In the genomic region with DNA sequence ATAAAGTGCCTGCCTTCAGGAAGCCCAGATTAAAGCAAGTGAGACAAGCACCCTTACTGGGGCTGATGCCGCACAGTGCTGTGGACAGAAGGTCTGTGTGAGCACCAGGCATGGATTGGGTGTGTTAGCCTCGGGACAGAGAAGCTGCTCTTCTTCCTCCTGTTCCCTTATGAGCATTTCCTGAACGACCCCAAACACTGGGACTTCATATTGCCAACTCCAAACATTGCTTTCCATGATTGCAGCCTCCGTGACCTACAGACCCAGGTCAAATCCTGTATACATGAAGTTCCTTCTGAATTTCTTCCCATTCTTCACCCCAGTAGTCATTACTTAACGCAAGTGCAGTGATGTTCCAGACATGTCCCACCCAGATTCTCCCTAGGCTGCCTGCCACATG, we compare ENCODE assay signal across 35 cellular contexts.
"Had no signal": no experiment of that assay in that cellular context is flagged by ENCODE, and none has a peak within 500 bp of the region (broad histone marks: within the 10 kb centered on the region; RNA-seq: fewer than 3 reads in every experiment).

No MANE protein-coding gene starts in this region.

- H3K4me3 ChIP-seq: adrenal gland, body of pancreas, breast epithelium had no signal

- H3K9me3 Mint-ChIP-seq: activated B cell treated with CpG ODN at 0.5 μM for 24 hours; activated CD4-positive, alpha-beta memory T cell treated with anti-CD3 and anti-CD28 coated beads for 36 hours; activated CD8-positive, alpha-beta T cell treated with anti-CD3 and anti-CD28 coated beads for 36 hours; activated naive CD4-positive, alpha-beta T cell treated with anti-CD3 and anti-CD28 coated beads for 36 hours; activated naive CD4-positive, alpha-beta T cell treated with anti-CD3 and anti-CD28 coated beads, Interleukin-2, amount 50 U/mL, for 72 hours; activated naive CD8-positive, alpha-beta T cell treated with anti-CD3 and anti-CD28 coated beads for 36 hours; activated T-cell treated with anti-CD3 and anti-CD28 coated beads, Interleukin-2, amount 50 U/mL, for 4 hours; activated T-cell treated with anti-CD3 and anti-CD28 coated beads, Interleukin-2, amount 50 U/mL, for 72 hours; activated T-helper 1 cell treated with anti-CD3 and anti-CD28 coated beads, Interleukin-12 subunit alpha, Interleukin-12 subunit beta, Interleukin-2, Interleukin-4 antibody, amounts not matched to agents 30 ng/mL and 10 ng/mL and 1 ng/mL, durations not matched to agents 14 hours and 24 hours and 36 hours; T-helper 1 cell treated with Interleukin-12 subunit alpha and Interleukin-12 subunit beta and Interleukin-4 antibody, amounts not matched to agents 30 μg/mL and 1 μg/mL, for 36 hours; T-helper 2 cell treated with Interferon-gamma antibody and Interleukin-4, amounts not matched to agents 5 μg/mL and 100 μg/mL, for 36 hours had no signal

- H3K4me3 Mint-ChIP-seq: activated B cell treated with CpG ODN at 0.5 μM for 24 hours; activated CD4-positive, alpha-beta memory T cell treated with anti-CD3 and anti-CD28 coated beads for 36 hours; activated CD8-positive, alpha-beta T cell treated with anti-CD3 and anti-CD28 coated beads for 36 hours; activated naive CD4-positive, alpha-beta T cell treated with anti-CD3 and anti-CD28 coated beads for 36 hours; activated naive CD8-positive, alpha-beta T cell treated with anti-CD3 and anti-CD28 coated beads for 36 hours; activated T-cell treated with anti-CD3 and anti-CD28 coated beads, Interleukin-2, amount 50 U/mL, for 4 hours; activated T-cell treated with anti-CD3 and anti-CD28 coated beads, Interleukin-2, amount 50 U/mL, for 72 hours; activated T-helper 1 cell treated with anti-CD3 and anti-CD28 coated beads, Interleukin-12 subunit alpha, Interleukin-12 subunit beta, Interleukin-2, Interleukin-4 antibody, amounts not matched to agents 30 ng/mL and 10 ng/mL and 1 ng/mL, durations not matched to agents 14 hours and 24 hours and 36 hours; activated T-helper 17 cell treated with anti-CD3 and anti-CD28 coated beads, Interleukin-2, amount 50 U/mL, for 72 hours; T-helper 1 cell treated with Interleukin-12 subunit alpha and Interleukin-12 subunit beta and Interleukin-4 antibody, amounts not matched to agents 30 μg/mL and 1 μg/mL, for 36 hours; T-helper 2 cell treated with Interferon-gamma antibody and Interleukin-4, amounts not matched to agents 5 μg/mL and 100 μg/mL, for 36 hours had no signal

- H3K27me3 Mint-ChIP-seq: activated naive CD8-positive, alpha-beta T cell treated with anti-CD3 and anti-CD28 coated beads for 36 hours had no signal

- H3K36me3 Mint-ChIP-seq: activated CD4-positive, alpha-beta memory T cell treated with anti-CD3 and anti-CD28 coated beads for 36 hours; activated naive CD4-positive, alpha-beta T cell treated with anti-CD3 and anti-CD28 coated beads, Interleukin-2, amount 50 U/mL, for 72 hours; activated naive CD8-positive, alpha-beta T cell treated with anti-CD3 and anti-CD28 coated beads for 36 hours had no signal

- ATAC-seq: activated CD8-positive, alpha-beta T cell treated with anti-CD3 and anti-CD28 coated beads for 36 hours; activated naive CD4-positive, alpha-beta T cell treated with anti-CD3 and anti-CD28 coated beads, Interleukin-2, amount 50 U/mL, for 72 hours; activated T-cell treated with anti-CD3 and anti-CD28 coated beads, Interleukin-2, amount 50 U/mL, for 4 hours; activated T-cell treated with anti-CD3 and anti-CD28 coated beads, Interleukin-2, amount 50 U/mL, for 72 hours; activated T-helper 17 cell treated with anti-CD3 and anti-CD28 coated beads, Interleukin-2, amount 50 U/mL, for 72 hours; body of pancreas had no signal

- H3K36me3 ChIP-seq: adrenal gland, brain microvascular endothelial cell, breast epithelium had no signal

- H3K27ac ChIP-seq: adrenal gland, body of pancreas, brain microvascular endothelial cell, breast epithelium, VCaP had no signal

- DNase-seq: activated B cell treated with CpG ODN at 0.5 μM for 24 hours; activated CD4-positive, alpha-beta memory T cell treated with anti-CD3 and anti-CD28 coated beads for 36 hours; activated CD4-positive, alpha-beta T cell treated with anti-CD3 and anti-CD28 coated beads for 48 hours; activated CD4-positive, alpha-beta T cell treated with anti-CD3 and anti-CD28 coated beads, Interleukin-2, amount 50 U/mL, for 1 hour; activated CD4-positive, alpha-beta T cell treated with anti-CD3 and anti-CD28 coated beads, Interleukin-2, amount 50 U/mL, for 4 hours; activated CD4-positive, CD25-positive, alpha-beta regulatory T cell treated with anti-CD3 and anti-CD28 coated beads, Interleukin-2, amount 50 U/mL, for 72 hours; activated CD8-positive, alpha-beta memory T cell treated with anti-CD3 and anti-CD28 coated beads, Interleukin-2, amount 50 U/mL, for 4 hours; activated CD8-positive, alpha-beta T cell treated with anti-CD3 and anti-CD28 coated beads for 36 hours; activated effector memory CD4-positive, alpha-beta T cell treated with anti-CD3 and anti-CD28 coated beads, Interleukin-2, amount 50 U/mL, for 16 hours; activated gamma-delta T cell treated with Interleukin-2 at 50 U/mL for 16 hours; activated naive CD4-positive, alpha-beta T cell; activated naive CD4-positive, alpha-beta T cell treated with anti-CD3 and anti-CD28 coated beads for 36 hours; activated naive CD4-positive, alpha-beta T cell treated with anti-CD3 and anti-CD28 coated beads, Interleukin-2, amount 50 U/mL, for 16 hours; activated naive CD8-positive, alpha-beta T cell treated with anti-CD3 and anti-CD28 coated beads for 36 hours; activated T-cell treated with anti-CD3 and anti-CD28 coated beads for 4 hours; activated T-cell treated with anti-CD3 and anti-CD28 coated beads, Interleukin-2, amount 50 U/mL, for 1 hour; activated T-cell treated with anti-CD3 and anti-CD28 coated beads, Interleukin-2, amount 50 U/mL, for 4 hours; activated T-cell treated with anti-CD3 and anti-CD28 coated beads, Interleukin-2, amount 50 U/mL, for 72 hours; adrenal gland; amniotic stem cell; aorta; body of pancreas; brain microvascular endothelial cell; central memory CD4-positive, alpha-beta T cell; SW 1271; T-helper 1 cell; T-helper 2 cell; T-helper 9 cell had no signal

- H3K4me1 ChIP-seq: adrenal gland, body of pancreas, breast epithelium had no signal

- H3K9me3 ChIP-seq: adrenal gland, body of pancreas, breast epithelium had no signal

- H3K27ac Mint-ChIP-seq: activated B cell treated with CpG ODN at 0.5 μM for 24 hours; activated CD4-positive, alpha-beta memory T cell treated with anti-CD3 and anti-CD28 coated beads for 36 hours; activated CD8-positive, alpha-beta T cell treated with anti-CD3 and anti-CD28 coated beads for 36 hours; activated naive CD4-positive, alpha-beta T cell treated with anti-CD3 and anti-CD28 coated beads for 36 hours; activated naive CD4-positive, alpha-beta T cell treated with anti-CD3 and anti-CD28 coated beads, Interleukin-2, amount 50 U/mL, for 72 hours; activated naive CD8-positive, alpha-beta T cell treated with anti-CD3 and anti-CD28 coated beads for 36 hours; activated T-cell treated with anti-CD3 and anti-CD28 coated beads, Interleukin-2, amount 50 U/mL, for 72 hours; activated T-helper 1 cell treated with anti-CD3 and anti-CD28 coated beads, Interleukin-12 subunit alpha, Interleukin-12 subunit beta, Interleukin-2, Interleukin-4 antibody, amounts not matched to agents 30 ng/mL and 10 ng/mL and 1 ng/mL, durations not matched to agents 14 hours and 24 hours and 36 hours; activated T-helper 17 cell treated with anti-CD3 and anti-CD28 coated beads, Interleukin-2, amount 50 U/mL, for 72 hours; T-helper 1 cell treated with Interleukin-12 subunit alpha and Interleukin-12 subunit beta and Interleukin-4 antibody, amounts not matched to agents 30 μg/mL and 1 μg/mL, for 36 hours; T-helper 2 cell treated with Interferon-gamma antibody and Interleukin-4, amounts not matched to agents 5 μg/mL and 100 μg/mL, for 36 hours had no signal

- H3K4me1 Mint-ChIP-seq: activated B cell treated with CpG ODN at 0.5 μM for 24 hours; activated naive CD8-positive, alpha-beta T cell treated with anti-CD3 and anti-CD28 coated beads for 36 hours; activated T-helper 17 cell treated with anti-CD3 and anti-CD28 coated beads, Interleukin-2, amount 50 U/mL, for 72 hours had no signal

- H3K27me3 ChIP-seq: adrenal gland, body of pancreas, brain microvascular endothelial cell had no signal
